12 cellular contexts compared by ENCODE assay signal in the genomic region with DNA sequence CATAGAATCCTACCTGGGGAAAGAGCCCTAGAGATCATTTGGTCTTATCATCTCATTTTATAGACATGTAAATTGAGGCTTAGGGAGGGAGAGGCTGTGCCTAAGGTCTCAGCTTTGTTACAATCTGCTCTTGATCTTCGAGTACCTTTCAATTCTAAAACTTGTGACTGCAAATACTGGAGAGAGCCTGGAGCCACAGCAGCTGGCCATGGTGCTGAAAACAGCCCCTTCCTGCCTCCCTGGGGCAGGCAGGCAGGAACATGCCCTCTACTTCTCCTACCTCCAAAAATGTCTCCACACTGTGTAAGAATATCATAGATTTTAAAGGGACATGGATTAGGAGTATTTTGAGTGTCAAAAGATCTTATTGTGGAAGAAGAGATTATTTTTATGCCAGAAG. TPM values are rescaled to one million over a fixed set of nuclear protein-coding genes. Genes with fewer than 3 reads are reported as not detected.
DNase-seq lines count a peak whose midpoint lies in the region; ATAC-seq and TF ChIP-seq lines count a peak whose summit lies in the region.
"Had no signal": no experiment of that assay in that cellular context is flagged by ENCODE, and none has a peak within 500 bp of the region (broad histone marks: within the 10 kb centered on the region; RNA-seq: fewer than 3 reads in every experiment).

No MANE protein-coding gene starts in this region.

- H3K27me3 ChIP-seq in A673 (replicated peaks; ENCODE audit: insufficient read depth, low read depth, low read length, poor library complexity), result peaks cover 43% of the 10 kb centered on the region
- no peaks in the 10 kb centered on the region; the same call in 1 of the 2 replicates for H3K27me3 ChIP-seq in H7 (ENCODE audit: control insufficient read depth, insufficient read depth, low read length)
- peaks cover 5% of the 10 kb centered on the region; the same call in 1 of the 2 replicates for H3K27me3 ChIP-seq in MG63
- H3K27me3 ChIP-seq: SJCRH30 had no signal

- H3K4me3 ChIP-seq in A673 (ENCODE audit: low read depth, low read length, poor library complexity, severe bottlenecking) (no peak overlapping the region), H7 (ENCODE audit: insufficient read depth, low read depth, low read length) (no peak overlapping the region), fibroblast of the aortic adventitia (ENCODE audit: low read depth, low read length) (no peak overlapping the region), MG63 (no peak overlapping the region)
- H3K4me3 ChIP-seq: SJCRH30, thoracic aorta had no signal

- no peak for TF ChIP-seq CTCF in A673 (conservative IDR thresholded peaks at IDR 0.05; ENCODE audit: low read depth, low read length)
- no peak for TF ChIP-seq CTCF in fibroblast of the aortic adventitia (IDR thresholded peaks at IDR 0.05; ENCODE audit: insufficient read depth, low read length)

- POLR2A ChIA-PET in A673 (lab: Charles Lee; ENCODE audit: low non-redundant PET), result no interaction called here

- H3K4me1 ChIP-seq in A673 (ENCODE audit: insufficient read depth, low read length, poor library complexity, severe bottlenecking), result no peaks in the 10 kb centered on the region
- H3K4me1 ChIP-seq: SJCRH30 had no signal

- BruUV-seq in A673 (replicated peaks; lab: Mats Ljungman, UMichigan), result no TSS peak

- DNase-seq in A673 (ENCODE audit: low spot score) (peak; percentile 29), H7 (peak; percentile 59), fibroblast of the aortic adventitia (ENCODE audit: low read depth) (peak; percentile 8), C1 segment of cervical spinal cord (lab: John Stamatoyannopoulos, UW) (no peak), OCI-M2 (lab: John Stamatoyannopoulos, UW; ENCODE audit: unreplicated experiment) (no peak), MG63 (no peak)
- DNase-seq: NCI-H1694 treated with DMSO at 0.1 percent for 48 hours, nucleus accumbens had no signal

- CTCF ChIA-PET in A673 (lab: Charles Lee), result no interaction called here

- 0 out of 3 replicates have a peak, but pooled peaks have one; percentile 43 for ATAC-seq in SK-N-SH treated with all-trans-retinoic acid at 6 μM for 48 hours
- ATAC-seq in HG03159 (IDR thresholded peaks at IDR 0.05; ENCODE audit: unreplicated experiment), result no peak

- H3K9me3 ChIP-seq in A673 (ENCODE audit: low read depth, low read length, poor library complexity, severe bottlenecking) (no peaks in the 10 kb centered on the region), MG63 (no peaks in the 10 kb centered on the region)
- H3K9me3 ChIP-seq: SJCRH30, thoracic aorta had no signal

- no peak overlapping the region for H3K27ac ChIP-seq in A673 (ENCODE audit: low read depth, low read length, poor library complexity, severe bottlenecking)
- H3K27ac ChIP-seq: SJCRH30, thoracic aorta had no signal

- H3K36me3 ChIP-seq in A673 (ENCODE audit: insufficient read depth, low read length, poor library complexity, severe bottlenecking) (no peaks in the 10 kb centered on the region), H7 (replicated peaks; ENCODE audit: control insufficient read depth, insufficient read depth, low read length) (no peaks in the 10 kb centered on the region), MG63 (no peaks in the 10 kb centered on the region)
- H3K36me3 ChIP-seq: SJCRH30, thoracic aorta had no signal

- intact Hi-C loops in A673 (cut with micrococcal nuclease; ENCODE audit: unreplicated experiment), result loop anchor here (10.0 kb wide), 1 partner anchor 158 kb away; no protein-coding TSS in a partner anchor

TF ChIP-seq in SK-N-SH treated with all-trans-retinoic acid at 6 μM for 48 hours, 23 proteins besides CTCF, POLR2A, EP300 and RAD21:
- TF ChIP-seq CSDC2 (CRISPR knock-in tag; IDR thresholded peaks at IDR 0.05) (no peak), PPARA (CRISPR knock-in tag; IDR thresholded peaks at IDR 0.05; ENCODE audit: borderline replicate concordance) (no peak)
- TF ChIP-seq, protein P1, sequence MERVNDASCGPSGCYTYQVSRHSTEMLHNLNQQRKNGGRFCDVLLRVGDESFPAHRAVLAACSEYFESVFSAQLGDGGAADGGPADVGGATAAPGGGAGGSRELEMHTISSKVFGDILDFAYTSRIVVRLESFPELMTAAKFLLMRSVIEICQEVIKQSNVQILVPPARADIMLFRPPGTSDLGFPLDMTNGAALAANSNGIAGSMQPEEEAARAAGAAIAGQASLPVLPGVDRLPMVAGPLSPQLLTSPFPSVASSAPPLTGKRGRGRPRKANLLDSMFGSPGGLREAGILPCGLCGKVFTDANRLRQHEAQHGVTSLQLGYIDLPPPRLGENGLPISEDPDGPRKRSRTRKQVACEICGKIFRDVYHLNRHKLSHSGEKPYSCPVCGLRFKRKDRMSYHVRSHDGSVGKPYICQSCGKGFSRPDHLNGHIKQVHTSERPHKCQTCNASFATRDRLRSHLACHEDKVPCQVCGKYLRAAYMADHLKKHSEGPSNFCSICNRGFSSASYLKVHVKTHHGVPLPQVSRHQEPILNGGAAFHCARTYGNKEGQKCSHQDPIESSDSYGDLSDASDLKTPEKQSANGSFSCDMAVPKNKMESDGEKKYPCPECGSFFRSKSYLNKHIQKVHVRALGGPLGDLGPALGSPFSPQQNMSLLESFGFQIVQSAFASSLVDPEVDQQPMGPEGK (CRISPR knock-in tag; IDR thresholded peaks at IDR 0.05; ENCODE audit: borderline replicate concordance), result no peak
- TF ChIP-seq, protein P2, sequence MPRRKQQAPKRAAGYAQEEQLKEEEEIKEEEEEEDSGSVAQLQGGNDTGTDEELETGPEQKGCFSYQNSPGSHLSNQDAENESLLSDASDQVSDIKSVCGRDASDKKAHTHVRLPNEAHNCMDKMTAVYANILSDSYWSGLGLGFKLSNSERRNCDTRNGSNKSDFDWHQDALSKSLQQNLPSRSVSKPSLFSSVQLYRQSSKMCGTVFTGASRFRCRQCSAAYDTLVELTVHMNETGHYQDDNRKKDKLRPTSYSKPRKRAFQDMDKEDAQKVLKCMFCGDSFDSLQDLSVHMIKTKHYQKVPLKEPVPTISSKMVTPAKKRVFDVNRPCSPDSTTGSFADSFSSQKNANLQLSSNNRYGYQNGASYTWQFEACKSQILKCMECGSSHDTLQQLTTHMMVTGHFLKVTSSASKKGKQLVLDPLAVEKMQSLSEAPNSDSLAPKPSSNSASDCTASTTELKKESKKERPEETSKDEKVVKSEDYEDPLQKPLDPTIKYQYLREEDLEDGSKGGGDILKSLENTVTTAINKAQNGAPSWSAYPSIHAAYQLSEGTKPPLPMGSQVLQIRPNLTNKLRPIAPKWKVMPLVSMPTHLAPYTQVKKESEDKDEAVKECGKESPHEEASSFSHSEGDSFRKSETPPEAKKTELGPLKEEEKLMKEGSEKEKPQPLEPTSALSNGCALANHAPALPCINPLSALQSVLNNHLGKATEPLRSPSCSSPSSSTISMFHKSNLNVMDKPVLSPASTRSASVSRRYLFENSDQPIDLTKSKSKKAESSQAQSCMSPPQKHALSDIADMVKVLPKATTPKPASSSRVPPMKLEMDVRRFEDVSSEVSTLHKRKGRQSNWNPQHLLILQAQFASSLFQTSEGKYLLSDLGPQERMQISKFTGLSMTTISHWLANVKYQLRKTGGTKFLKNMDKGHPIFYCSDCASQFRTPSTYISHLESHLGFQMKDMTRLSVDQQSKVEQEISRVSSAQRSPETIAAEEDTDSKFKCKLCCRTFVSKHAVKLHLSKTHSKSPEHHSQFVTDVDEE (CRISPR knock-in tag; IDR thresholded peaks at IDR 0.05), result no peak
- TF ChIP-seq, protein P3, sequence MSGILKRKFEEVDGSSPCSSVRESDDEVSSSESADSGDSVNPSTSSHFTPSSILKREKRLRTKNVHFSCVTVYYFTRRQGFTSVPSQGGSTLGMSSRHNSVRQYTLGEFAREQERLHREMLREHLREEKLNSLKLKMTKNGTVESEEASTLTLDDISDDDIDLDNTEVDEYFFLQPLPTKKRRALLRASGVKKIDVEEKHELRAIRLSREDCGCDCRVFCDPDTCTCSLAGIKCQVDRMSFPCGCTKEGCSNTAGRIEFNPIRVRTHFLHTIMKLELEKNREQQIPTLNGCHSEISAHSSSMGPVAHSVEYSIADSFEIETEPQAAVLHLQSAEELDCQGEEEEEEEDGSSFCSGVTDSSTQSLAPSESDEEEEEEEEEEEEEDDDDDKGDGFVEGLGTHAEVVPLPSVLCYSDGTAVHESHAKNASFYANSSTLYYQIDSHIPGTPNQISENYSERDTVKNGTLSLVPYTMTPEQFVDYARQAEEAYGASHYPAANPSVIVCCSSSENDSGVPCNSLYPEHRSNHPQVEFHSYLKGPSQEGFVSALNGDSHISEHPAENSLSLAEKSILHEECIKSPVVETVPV (CRISPR knock-in tag; IDR thresholded peaks at IDR 0.05), result no peak

RNA-seq across cellular contexts. Expression of a gene that starts 52.2 kb away (rescaled TPM):
- total RNA-seq in A673 (2021) (not detected in 2 replicates), fibroblast of the aortic adventitia (ENCODE audit: low replicate concordance) (not detected in 2 replicates)
- not detected in 2 replicates for total RNA-seq in H7 (2014; rRNA removed; shearing (Covaris generic))
- not detected in 2 replicates for total RNA-seq in MG63 (2014; rRNA removed; shearing (Covaris generic); ENCODE audit: low replicate concordance)
- total RNA-seq: SJCRH30, thoracic aorta had no signal

Comparison
In these comparisons a context has a peak if more than half of its experiments do, and no peak if none do; other contexts are left out.
1. DNase-seq: peak in A673 (single experiment), H7 (single experiment) and fibroblast of the aortic adventitia (single experiment); none in C1 segment of cervical spinal cord (0 of 14), OCI-M2 (single experiment) and MG63 (single experiment).